Comparison of ENCODE assay signal across 8 cellular contexts in genomic region chr2:98086491-98087446, GRCh38. TPM values are rescaled to one million over a fixed set of nuclear protein-coding genes. Genes with fewer than 3 reads are reported as not detected.
DNase-seq lines count a peak whose midpoint lies in the region; ATAC-seq, FAIRE-seq and TF ChIP-seq lines count a peak whose summit lies in the region.

A gene with protein sequence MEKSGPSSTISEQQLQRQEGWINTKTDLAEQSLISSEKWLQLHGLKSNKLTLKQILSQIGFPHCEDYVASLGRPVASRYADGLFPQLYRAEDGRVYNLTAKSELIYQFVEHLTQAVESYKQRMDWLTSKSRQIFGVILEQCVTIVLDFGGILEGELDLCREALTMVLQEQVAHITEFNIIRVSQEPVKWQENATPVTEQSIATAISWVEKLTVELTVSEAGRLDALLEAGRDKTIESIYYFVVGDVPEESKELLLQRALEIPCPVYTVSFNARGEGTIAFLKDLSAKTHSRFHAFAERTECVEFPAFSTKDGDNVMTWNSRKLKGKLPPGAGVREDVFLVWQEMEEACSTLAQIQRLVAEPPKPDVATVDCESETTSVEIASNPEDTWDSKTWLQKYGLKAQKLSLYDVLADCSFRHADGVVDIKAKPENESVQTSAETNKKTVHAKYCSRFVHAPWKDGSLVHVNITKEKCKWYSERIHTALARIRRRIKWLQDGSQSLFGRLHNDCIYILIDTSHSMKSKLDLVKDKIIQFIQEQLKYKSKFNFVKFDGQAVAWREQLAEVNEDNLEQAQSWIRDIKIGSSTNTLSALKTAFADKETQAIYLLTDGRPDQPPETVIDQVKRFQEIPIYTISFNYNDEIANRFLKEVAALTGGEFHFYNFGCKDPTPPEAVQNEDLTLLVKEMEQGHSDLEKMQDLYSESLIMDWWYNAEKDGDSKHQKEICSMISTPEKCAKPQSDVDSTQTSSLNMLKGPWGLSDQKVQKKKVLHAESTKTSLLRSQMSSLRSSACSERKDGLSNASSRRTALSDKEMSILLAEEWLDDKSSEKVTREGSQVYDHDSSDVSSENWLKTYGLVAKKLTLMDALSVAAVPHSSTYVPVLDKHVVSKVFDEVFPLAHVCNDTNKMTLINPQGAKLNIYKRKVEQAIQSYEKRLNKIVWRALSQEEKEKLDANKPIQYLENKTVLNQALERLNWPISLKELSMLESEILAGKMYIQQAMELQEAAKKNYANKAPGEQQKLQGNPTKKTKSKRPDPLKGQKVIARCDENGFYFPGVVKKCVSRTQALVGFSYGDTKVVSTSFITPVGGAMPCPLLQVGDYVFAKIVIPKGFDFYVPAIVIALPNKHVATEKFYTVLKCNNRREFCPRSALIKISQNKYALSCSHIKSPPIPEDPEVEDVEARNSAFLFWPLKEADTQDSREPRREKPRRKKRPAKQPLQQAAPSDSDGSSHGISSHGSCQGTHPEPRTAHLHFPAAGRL (N-terminal part only) (plus strand): TSS chr2:98087167. CDS start chr2:98093093, 5,926 bp downstream.

- in situ Hi-C loops in GM13977 (cut with MboI; ENCODE audit: low pct_unique_long_range_greater_than_20kb, low sequenced_read_pairs, unreplicated experiment) = no loop called here

- WGBS in A549 (ENCODE audit: missing lambda C conversion rate) = 4% methylated on average over 24 of the region's 74 CpGs

- no peak for TF ChIP-seq POLR2A in A549 (IDR thresholded peaks at IDR 0.05; ENCODE audit: low read length)

- TF ChIP-seq RAD21 in A549 (conservative IDR thresholded peaks at IDR 0.05 in 1 of 2, IDR thresholded peaks at IDR 0.05 in 1 of 2) = no peak

- no peaks in the 10 kb centered on the region for H3K9me3 ChIP-seq in A549
- no peaks in the 10 kb centered on the region for H3K9me3 ChIP-seq in osteoblast (ENCODE audit: low read depth, low read length)

- POLR2A ChIA-PET in A549 (lab: Yijun Ruan, JAX) = no interaction called here

- ATAC-seq in A549 (peak; percentile 97 to 98), HG02973 (IDR thresholded peaks at IDR 0.05; ENCODE audit: unreplicated experiment) (peak; percentile 84)

- H3K4me1 ChIP-seq in A549 (peaks cover 9% of the 10 kb centered on the region; the same call in 1 of the 3 replicates), osteoblast (ENCODE audit: insufficient read depth, low read length) (peaks cover 10% of the 10 kb centered on the region)

- CTCF ChIA-PET in A549 (lab: Yijun Ruan, JAX) = interaction anchor here (0.9 kb wide), 1 partner anchor 14 kb away, joined by 3 read pairs; no protein-coding TSS in a partner anchor

- TF ChIP-seq EP300 in A549 (IDR thresholded peaks at IDR 0.05) = no peak

- H2AFZ ChIP-seq in osteoblast (ENCODE audit: low read length) = peak within 1 kb of the TSS; percentile 66

- H4K20me1 ChIP-seq in osteoblast (ENCODE audit: insufficient read depth, low read length) = no peaks in the 10 kb centered on the region

- no peaks in the 10 kb centered on the region for H3K79me2 ChIP-seq in osteoblast (ENCODE audit: insufficient read depth, low read length)

- H3K36me3 ChIP-seq in osteoblast (ENCODE audit: insufficient read depth, low read length) = no peaks in the 10 kb centered on the region

- TF ChIP-seq CTCF in A549 (IDR thresholded peaks at IDR 0.05) (no peak), GM13977 (IDR thresholded peaks at IDR 0.05; ENCODE audit: extremely low read depth, insufficient read depth, missing control alignments) (no peak), osteoblast (IDR thresholded peaks at IDR 0.05; ENCODE audit: extremely low read depth, low read depth, low read length) (no peak)

- H3K4me2 ChIP-seq in A549 (peak within 1 kb of the TSS; percentile 97), osteoblast (ENCODE audit: insufficient read depth, low read length) (peak within 1 kb of the TSS; percentile 85)

- H3K4me3 ChIP-seq in A549 = peak within 1 kb of the TSS; percentile 66
- H3K4me3 ChIP-seq in osteoblast (ENCODE audit: insufficient read depth, low read length) = peak within 1 kb of the TSS; percentile 69

- FAIRE-seq in A549 (lab: Jason Lieb, UNC) = no peak

- H3K27ac ChIP-seq in A549 (no peak within 1 kb of the TSS), osteoblast (ENCODE audit: low read depth, low read length) (no peak within 1 kb of the TSS)

- peaks cover 57% of the 10 kb centered on the region for H3K27me3 ChIP-seq in osteoblast (ENCODE audit: insufficient read depth, low read length)

- DNase-seq in A549 (ENCODE audit: low read depth in 1 of 2, low spot score in 1 of 2) (peak; percentile 60 to 75), GM13977 (ENCODE audit: low spot score) (peak; percentile 90), NCI-H2227 (lab: John Stamatoyannopoulos, UW; ENCODE audit: unreplicated experiment) (peak; percentile 88), germinal center (ENCODE audit: low spot score) (peak; percentile 95), osteoblast (ENCODE audit: insufficient read length, low spot score, missing footprints) (peak; percentile 93), UCSD-AML1 (lab: John Stamatoyannopoulos, UW; ENCODE audit: unreplicated experiment) (no peak)
- DNase-seq in activated T-cell treated with anti-CD3 and anti-CD28 coated beads, Interleukin-2, amount 50 U/mL, for 48 hours = peak; percentile 68 to 77

TF ChIP-seq in A549, 52 proteins besides CTCF, POLR2A, EP300 and RAD21:
- TF ChIP-seq, protein P1, sequence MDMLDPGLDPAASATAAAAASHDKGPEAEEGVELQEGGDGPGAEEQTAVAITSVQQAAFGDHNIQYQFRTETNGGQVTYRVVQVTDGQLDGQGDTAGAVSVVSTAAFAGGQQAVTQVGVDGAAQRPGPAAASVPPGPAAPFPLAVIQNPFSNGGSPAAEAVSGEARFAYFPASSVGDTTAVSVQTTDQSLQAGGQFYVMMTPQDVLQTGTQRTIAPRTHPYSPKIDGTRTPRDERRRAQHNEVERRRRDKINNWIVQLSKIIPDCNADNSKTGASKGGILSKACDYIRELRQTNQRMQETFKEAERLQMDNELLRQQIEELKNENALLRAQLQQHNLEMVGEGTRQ (IDR thresholded peaks at IDR 0.05) = no peak
- no peak for TF ChIP-seq JUNB (IDR thresholded peaks at IDR 0.05)
- no peak for TF ChIP-seq HOXB13 (CRISPR knock-in tag; IDR thresholded peaks at IDR 0.05; ENCODE audit: low read depth)
- TF ChIP-seq, protein P2, sequence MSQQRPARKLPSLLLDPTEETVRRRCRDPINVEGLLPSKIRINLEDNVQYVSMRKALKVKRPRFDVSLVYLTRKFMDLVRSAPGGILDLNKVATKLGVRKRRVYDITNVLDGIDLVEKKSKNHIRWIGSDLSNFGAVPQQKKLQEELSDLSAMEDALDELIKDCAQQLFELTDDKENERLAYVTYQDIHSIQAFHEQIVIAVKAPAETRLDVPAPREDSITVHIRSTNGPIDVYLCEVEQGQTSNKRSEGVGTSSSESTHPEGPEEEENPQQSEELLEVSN (IDR thresholded peaks at IDR 0.05; ENCODE audit: borderline replicate concordance, low read depth) = 0 out of 2 replicates have a peak, but pooled peaks have one; percentile 1
- TF ChIP-seq MYC (IDR thresholded peaks at IDR 0.05; ENCODE audit: borderline replicate concordance, low read length) = no peak
- TF ChIP-seq, protein P3, sequence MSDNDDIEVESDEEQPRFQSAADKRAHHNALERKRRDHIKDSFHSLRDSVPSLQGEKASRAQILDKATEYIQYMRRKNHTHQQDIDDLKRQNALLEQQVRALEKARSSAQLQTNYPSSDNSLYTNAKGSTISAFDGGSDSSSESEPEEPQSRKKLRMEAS (IDR thresholded peaks at IDR 0.05) = peak; percentile 27; the same call in 1 of the 2 replicates
- TF ChIP-seq EHF (CRISPR knock-in tag; IDR thresholded peaks at IDR 0.05) = no peak
- no peak for TF ChIP-seq HEYL (CRISPR knock-in tag; IDR thresholded peaks at IDR 0.05)
- no peak for TF ChIP-seq RCOR1 (IDR thresholded peaks at IDR 0.05; ENCODE audit: low read depth, low read length)
- TF ChIP-seq CBX8 (IDR thresholded peaks at IDR 0.05) = peak; percentile 95
- TF ChIP-seq RNF2 (IDR thresholded peaks at IDR 0.05; ENCODE audit: borderline replicate concordance, low read depth) = peak; percentile 97
- no peak for TF ChIP-seq TP53 (CRISPR knock-in tag; IDR thresholded peaks at IDR 0.05)

RNA-seq across cellular contexts. Expression of the gene that starts here (rescaled TPM):
- polyA plus RNA-seq in A549 (2011; rRNA removed) (not detected in 2 replicates), A549 (2017; fragmentation: RNase III; extraction: RNeasy Plus Mini Kit Qiagen cat#74134 plus additional on column Dnase treatment) (not detected in 3 replicates)
- polyA plus RNA-seq in A549 (2012; cell fraction: cytosol; rRNA removed) = not detected in 2 replicates
- not detected in 2 replicates for polyA plus RNA-seq in A549 (2012; cell fraction: nucleus; rRNA removed)
- 0.10 TPM in 1 of 2 replicates, not detected in the other for polyA minus RNA-seq in A549 (2011; rRNA and poly(A)+ RNA removed)
- total RNA-seq in osteoblast = 0.59 TPM in 1 of 2 replicates, not detected in the other

Comparison
In these comparisons a context has a peak if more than half of its experiments do, and no peak if none do; other contexts are left out.
1. Peak in DNase-seq, ATAC-seq, H3K4me3 ChIP-seq and H3K4me2 ChIP-seq in A549; RNA of the gene not detected or under 1 TPM.
2. Peak in DNase-seq, H3K4me3 ChIP-seq and H3K4me2 ChIP-seq in osteoblast; RNA of the gene not detected or under 1 TPM.